13 cellular contexts compared by ENCODE assay signal in genomic region chr4:10917475-10918103, GRCh38.
DNase-seq lines count a peak whose midpoint lies in the region; ATAC-seq, FAIRE-seq and TF ChIP-seq lines count a peak whose summit lies in the region.
"Had no signal": no experiment of that assay in that cellular context is flagged by ENCODE, and none has a peak within 500 bp of the region (broad histone marks: within the 10 kb centered on the region; RNA-seq: fewer than 3 reads in every experiment).

No MANE protein-coding gene starts in this region.

- no peak for TF ChIP-seq CTCF in choroid plexus epithelial cell (conservative IDR thresholded peaks at IDR 0.05; ENCODE audit: low read depth, low read length)

- DNase-seq in NCI-H128 (lab: John Stamatoyannopoulos, UW; ENCODE audit: unreplicated experiment), result peak; percentile 46
- DNase-seq in NCI-H2227 (lab: John Stamatoyannopoulos, UW; ENCODE audit: unreplicated experiment), result peak; percentile 55
- peak; percentile 8 for DNase-seq in choroid plexus epithelial cell (ENCODE audit: low read depth)
- peak; percentile 83 for DNase-seq in small intestine
- no peak for DNase-seq in NCI-H524 treated with DMSO at 0.1 percent for 48 hours (lab: John Stamatoyannopoulos, UW)
- no peak for DNase-seq in activated naive CD8-positive, alpha-beta T cell treated with anti-CD3 and anti-CD28 coated beads for 36 hours
- DNase-seq: GDM1, nephron progenitor cell, T1000 had no signal

- H3K27ac Mint-ChIP-seq in activated naive CD8-positive, alpha-beta T cell treated with anti-CD3 and anti-CD28 coated beads for 36 hours, result no peak overlapping the region
- H3K27ac Mint-ChIP-seq: nephron progenitor cell had no signal

- no peaks in the 10 kb centered on the region for H3K36me3 Mint-ChIP-seq in activated naive CD8-positive, alpha-beta T cell treated with anti-CD3 and anti-CD28 coated beads for 36 hours

- no peaks in the 10 kb centered on the region for H3K4me1 ChIP-seq in small intestine (ENCODE audit: control insufficient read depth in 2 of 2, insufficient read depth in 1 of 2, low read depth in 1 of 2, low read length in 1 of 2)
- H3K4me1 ChIP-seq: ascending aorta had no signal

- ATAC-seq in HG03378 (IDR thresholded peaks at IDR 0.05; ENCODE audit: unreplicated experiment), result no peak
- ATAC-seq: Right ventricle myocardium inferior had no signal

- no peak for FAIRE-seq in small intestine (lab: Jason Lieb, UNC)

- no peaks in the 10 kb centered on the region for H3K36me3 ChIP-seq in small intestine (ENCODE audit: control insufficient read depth in 2 of 2, insufficient read depth in 2 of 2, low read length in 2 of 2)
- H3K36me3 ChIP-seq: ascending aorta had no signal

- no peak overlapping the region for H3K27ac ChIP-seq in small intestine (ENCODE audit: low read depth in 1 of 2, low read length in 1 of 2)
- H3K27ac ChIP-seq: ascending aorta, skin epidermis had no signal

- H3K4me3 ChIP-seq in choroid plexus epithelial cell (ENCODE audit: low read depth, low read length), result no peak overlapping the region
- no peak overlapping the region for H3K4me3 ChIP-seq in small intestine (ENCODE audit: low read depth in 1 of 2, low read length in 2 of 2)
- H3K4me3 ChIP-seq: ascending aorta, skin epidermis had no signal

- H3K27me3 Mint-ChIP-seq in activated naive CD8-positive, alpha-beta T cell treated with anti-CD3 and anti-CD28 coated beads for 36 hours, result no peaks in the 10 kb centered on the region

- H3K27me3 ChIP-seq in small intestine (ENCODE audit: control insufficient read depth in 2 of 2, insufficient read depth in 2 of 2, low read length in 2 of 2), result no peaks in the 10 kb centered on the region
- H3K27me3 ChIP-seq: ascending aorta had no signal

- H3K4me1 Mint-ChIP-seq in activated naive CD8-positive, alpha-beta T cell treated with anti-CD3 and anti-CD28 coated beads for 36 hours, result no peaks in the 10 kb centered on the region
- H3K4me1 Mint-ChIP-seq: nephron progenitor cell had no signal

- no peak overlapping the region for H3K4me3 Mint-ChIP-seq in activated naive CD8-positive, alpha-beta T cell treated with anti-CD3 and anti-CD28 coated beads for 36 hours
- H3K4me3 Mint-ChIP-seq: nephron progenitor cell had no signal

- H3K9me3 Mint-ChIP-seq in activated naive CD8-positive, alpha-beta T cell treated with anti-CD3 and anti-CD28 coated beads for 36 hours, result no peaks in the 10 kb centered on the region
- H3K9me3 Mint-ChIP-seq: nephron progenitor cell had no signal

- WGBS in small intestine, 3 donors, result 16 to 40% (median 34%) methylated on average over 9 of the region's 9 CpGs

- H3K9me3 ChIP-seq in small intestine (ENCODE audit: control insufficient read depth, low read depth), result no peaks in the 10 kb centered on the region
- H3K9me3 ChIP-seq: ascending aorta had no signal

Comparison
In these comparisons a context has a peak if more than half of its experiments do, and no peak if none do; other contexts are left out.
1. DNase-seq: peak in NCI-H128 (single experiment), NCI-H2227 (single experiment), choroid plexus epithelial cell (single experiment) and small intestine (single experiment); none in NCI-H524 treated with DMSO at 0.1 percent for 48 hours (single experiment) and activated naive CD8-positive, alpha-beta T cell treated with anti-CD3 and anti-CD28 coated beads for 36 hours (single experiment).